30 cellular contexts compared by ENCODE assay signal in the genomic region with DNA sequence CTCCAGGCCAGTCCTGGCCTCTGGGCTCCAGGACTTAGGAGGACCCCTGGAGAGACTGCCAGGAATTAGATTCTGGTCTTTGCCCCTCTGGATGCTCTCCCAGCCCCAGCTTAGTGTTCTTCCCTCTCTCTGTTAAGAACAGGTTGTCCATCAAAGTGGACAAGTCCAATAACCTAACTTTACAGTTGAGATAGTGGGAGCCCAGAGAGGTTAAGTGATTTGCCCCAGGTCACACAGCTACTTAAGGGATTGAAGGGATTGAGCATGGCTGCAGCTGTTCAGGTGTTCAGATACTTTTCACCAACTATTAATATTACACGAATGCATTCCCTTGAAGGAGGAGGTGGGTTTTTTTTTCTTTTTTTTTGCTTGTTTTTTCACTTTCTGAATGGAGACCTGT. TPM values are rescaled to one million over a fixed set of nuclear protein-coding genes. Genes with fewer than 3 reads are reported as not detected.
"Had no signal": no experiment of that assay in that cellular context is flagged by ENCODE, and none has a peak within 500 bp of the region (broad histone marks: within the 10 kb centered on the region; RNA-seq: fewer than 3 reads in every experiment).

No MANE protein-coding gene starts in this region.

- H3K27ac Mint-ChIP-seq: stimulated activated memory B cell treated with anti-CD40 and anti-IgM and Interleukin-4, amounts not matched to agents 10 μg/mL and 1 μg/mL and 100 μg/mL, for 72 hours had no signal

- H3K9me3 ChIP-seq: heart right ventricle, left ventricle myocardium inferior, mucosa of descending colon, pancreas, prostate gland, sigmoid colon, spleen, thyroid gland, transverse colon, upper lobe of right lung had no signal

- ATAC-seq: heart right ventricle; mucosa of descending colon; naive thymus-derived CD8-positive, alpha-beta T cell; pancreas; right cardiac atrium; stimulated activated memory B cell treated with anti-CD40 and anti-IgM and Interleukin-4, amounts not matched to agents 10 μg/mL and 1 μg/mL and 100 μg/mL, for 72 hours; stimulated activated naive CD8-positive, alpha-beta T cell treated with anti-CD3 and anti-CD28 coated beads, Interleukin-15, amount 100 ng/mL, for 72 hours; upper lobe of right lung had no signal

- DNase-seq: heart right ventricle; islet precursor cell; left ventricle myocardium inferior; mesendoderm; midbrain; mucosa of descending colon; nucleus accumbens; retina; right cardiac atrium; sigmoid colon; small intestine; spleen; stimulated activated CD4-positive, alpha-beta T cell treated with anti-CD3 and anti-CD28 coated beads, Interleukin-4, amount 100 ng/mL, for 4 hours; stimulated activated CD8-positive, alpha-beta memory T cell treated with anti-CD3 and anti-CD28 coated beads, Interleukin-4, amount 100 ng/mL, for 48 hours; stimulated activated naive CD4-positive, alpha-beta T cell treated with Interleukin-2 at 50 U/mL for 16 hours; stimulated activated naive CD8-positive, alpha-beta T cell treated with anti-CD3 and anti-CD28 coated beads, Interleukin-15, amount 100 ng/mL, for 72 hours; substantia nigra; thyroid gland; transverse colon; upper lobe of right lung had no signal

- H3K36me3 Mint-ChIP-seq: stimulated activated memory B cell treated with anti-CD40 and anti-IgM and Interleukin-4, amounts not matched to agents 10 μg/mL and 1 μg/mL and 100 μg/mL, for 72 hours had no signal

- H3K4me3 ChIP-seq: heart right ventricle, hepatocyte, left ventricle myocardium inferior, lung, mucosa of descending colon, pancreas, prostate gland, sigmoid colon, spleen, thyroid gland, transverse colon, upper lobe of right lung had no signal

- H3K4me1 ChIP-seq: pancreas, prostate gland, sigmoid colon, spleen, thyroid gland, upper lobe of right lung had no signal

- H3K36me3 ChIP-seq: heart right ventricle, left ventricle myocardium inferior, pancreas, prostate gland, sigmoid colon, spleen, thyroid gland, transverse colon, upper lobe of right lung had no signal

- H3K9me3 Mint-ChIP-seq: naive thymus-derived CD8-positive, alpha-beta T cell; stimulated activated memory B cell treated with anti-CD40 and anti-IgM and Interleukin-4, amounts not matched to agents 10 μg/mL and 1 μg/mL and 100 μg/mL, for 72 hours; stimulated activated naive CD8-positive, alpha-beta T cell treated with anti-CD3 and anti-CD28 coated beads, Interleukin-15, amount 100 ng/mL, for 72 hours had no signal

- H3K27me3 ChIP-seq: hepatocyte, pancreas, sigmoid colon, spleen, thyroid gland, transverse colon had no signal

- H3K4me1 Mint-ChIP-seq: stimulated activated memory B cell treated with anti-CD40 and anti-IgM and Interleukin-4, amounts not matched to agents 10 μg/mL and 1 μg/mL and 100 μg/mL, for 72 hours had no signal

- H3K27me3 Mint-ChIP-seq: naive thymus-derived CD8-positive, alpha-beta T cell; stimulated activated naive CD8-positive, alpha-beta T cell treated with anti-CD3 and anti-CD28 coated beads, Interleukin-15, amount 100 ng/mL, for 72 hours had no signal

- H3K4me3 Mint-ChIP-seq: naive thymus-derived CD8-positive, alpha-beta T cell; stimulated activated memory B cell treated with anti-CD40 and anti-IgM and Interleukin-4, amounts not matched to agents 10 μg/mL and 1 μg/mL and 100 μg/mL, for 72 hours; stimulated activated naive CD8-positive, alpha-beta T cell treated with anti-CD3 and anti-CD28 coated beads, Interleukin-15, amount 100 ng/mL, for 72 hours had no signal

- H3K27ac ChIP-seq: heart right ventricle, hepatocyte, left ventricle myocardium inferior, pancreas, prostate gland, sigmoid colon, spleen, thyroid gland, transverse colon, upper lobe of right lung had no signal

RNA-seq across cellular contexts. Expression of gene EDAR, which starts 57.6 kb away (rescaled TPM):
- total RNA-seq: myocyte, osteoblast, sigmoid colon, temporal lobe, thyroid gland had no signal
- polyA plus RNA-seq: heart right ventricle, neural cell, right cardiac atrium had no signal
